1 cellular context compared by ENCODE assay signal in genomic region chr1:42957880-42958487, GRCh38.
A peak's percentile ranks its signal among the peaks of the same experiment; 100 is the strongest.
TF ChIP-seq lines count a peak whose summit lies in the region.

No MANE protein-coding gene starts in this region.

TF ChIP-seq in HEK293, 187 proteins besides CTCF, POLR2A, EP300 and RAD21 (continued from another document):
- no peak for TF ChIP-seq PRDM2 (tag by site-specific recombination; IDR thresholded peaks at IDR 0.05; ENCODE audit: borderline replicate concordance)
- TF ChIP-seq ZBTB20 (tag by site-specific recombination; IDR thresholded peaks at IDR 0.05): peak; percentile 63
- peak; percentile 100 for TF ChIP-seq KLF10 (tag by site-specific recombination; IDR thresholded peaks at IDR 0.05)
- TF ChIP-seq ZNF677 (tag by site-specific recombination; IDR thresholded peaks at IDR 0.05): 0 out of 2 replicates have a peak, but pooled peaks have one; percentile 9
- TF ChIP-seq ZNF792 (tag by site-specific recombination; IDR thresholded peaks at IDR 0.05): 0 out of 2 replicates have a peak, but pooled peaks have one; percentile 4
- no peak for TF ChIP-seq ZNF837 (tag by site-specific recombination; IDR thresholded peaks at IDR 0.05)
- TF ChIP-seq SP2 (tag by site-specific recombination; IDR thresholded peaks at IDR 0.05): peak; percentile 73
- TF ChIP-seq KLF16 (tag by site-specific recombination; IDR thresholded peaks at IDR 0.05): 0 out of 2 replicates have a peak, but pooled peaks have one; percentile 31
- 0 out of 2 replicates have a peak, but pooled peaks have one; percentile 4 for TF ChIP-seq MZF1 (tag by site-specific recombination; IDR thresholded peaks at IDR 0.05; ENCODE audit: borderline replicate concordance)
- peak; percentile 43; the same call in 1 of the 2 replicates for TF ChIP-seq ZBTB8A (tag by site-specific recombination; IDR thresholded peaks at IDR 0.05)
- peak; percentile 53 for TF ChIP-seq SP3 (tag by site-specific recombination; IDR thresholded peaks at IDR 0.05)
- TF ChIP-seq ZNF10 (tag by site-specific recombination; IDR thresholded peaks at IDR 0.05): no peak
- peak; percentile 90 for TF ChIP-seq EGR2 (tag by site-specific recombination; IDR thresholded peaks at IDR 0.05; ENCODE audit: low read depth)
- TF ChIP-seq ZNF670 (tag by site-specific recombination; IDR thresholded peaks at IDR 0.05; ENCODE audit: low read depth): no peak
- peak; percentile 91 for TF ChIP-seq ZIC2 (tag by site-specific recombination; IDR thresholded peaks at IDR 0.05)
- peak; percentile 97 for TF ChIP-seq ZFHX2 (tag by site-specific recombination; conservative IDR thresholded peaks at IDR 0.05)
- peak; percentile 57 for TF ChIP-seq ZEB2 (tag by site-specific recombination; IDR thresholded peaks at IDR 0.05)
- TF ChIP-seq ZNF138 (tag by site-specific recombination; IDR thresholded peaks at IDR 0.05; ENCODE audit: borderline replicate concordance): no peak
- TF ChIP-seq ZBTB44 (tag by site-specific recombination; IDR thresholded peaks at IDR 0.05): no peak
